Comparison of ENCODE assay signal across 19 cellular contexts in genomic region chr6:98044791-98045190, GRCh38.
DNase-seq lines count a peak whose midpoint lies in the region; ATAC-seq lines count a peak whose summit lies in the region.
"Had no signal": no experiment of that assay in that cellular context is flagged by ENCODE, and none has a peak within 500 bp of the region (broad histone marks: within the 10 kb centered on the region; RNA-seq: fewer than 3 reads in every experiment).

No MANE protein-coding gene starts in this region.

- no peak overlapping the region for H2BK120ac ChIP-seq in mesendoderm (ENCODE audit: low read depth, low read length)

- 78% methylated on average over 1 of the region's 1 CpG for WGBS in HUES64
- no CpG with 5 or more reads among the region's 1 CpG for WGBS in mesendoderm (ENCODE audit: extremely low coverage, insufficient coverage, low lambda C conversion rate)

- H3K23ac ChIP-seq in mesendoderm (ENCODE audit: low read length): no peak overlapping the region

- H3K18ac ChIP-seq in mesendoderm (ENCODE audit: low read length): no peak overlapping the region

- H3K4ac ChIP-seq in mesendoderm (ENCODE audit: low read depth, low read length): no peak overlapping the region

- H3K27ac ChIP-seq in BLaER1 (no peak overlapping the region), HUES64 (ENCODE audit: low read depth, low read length) (no peak overlapping the region), SK-N-MC (0 out of 2 replicates have a peak overlapping the region, but pooled peaks have one; percentile 0), mesendoderm (ENCODE audit: low read depth, low read length) (no peak overlapping the region)
- H3K27ac ChIP-seq: Peyer's patch had no signal

- H3K9ac ChIP-seq in BLaER1 (no peak overlapping the region), HUES64 (ENCODE audit: low read depth, low read length) (peak overlapping the region; percentile 17; the same call in 1 of the 2 replicates), SK-N-MC (ENCODE audit: insufficient read length) (no peak overlapping the region), mesendoderm (ENCODE audit: low read length) (no peak overlapping the region)

- H3K4me1 ChIP-seq in BLaER1: peaks cover 56% of the 10 kb centered on the region
- H3K4me1 ChIP-seq in HUES64 (ENCODE audit: insufficient read depth, low read length): peaks cover 86% of the 10 kb centered on the region
- H3K4me1 ChIP-seq in mesendoderm (ENCODE audit: control insufficient read depth, low read depth, low read length): no peaks in the 10 kb centered on the region
- H3K4me1 ChIP-seq: Peyer's patch had no signal

- H3K4me2 ChIP-seq in BLaER1: peak overlapping the region; percentile 74
- no peak overlapping the region for H3K4me2 ChIP-seq in mesendoderm (ENCODE audit: low read length)

- no peak overlapping the region for H2AK5ac ChIP-seq in mesendoderm (ENCODE audit: low read length)

- no peaks in the 10 kb centered on the region for H3K36me3 ChIP-seq in BLaER1
- no peaks in the 10 kb centered on the region for H3K36me3 ChIP-seq in HUES64 (ENCODE audit: insufficient read depth, low read length)
- H3K36me3 ChIP-seq in SK-N-MC (ENCODE audit: insufficient read depth, low read length): no peaks in the 10 kb centered on the region
- no peaks in the 10 kb centered on the region for H3K36me3 ChIP-seq in mesendoderm (ENCODE audit: control insufficient read depth, insufficient read depth, low read length)
- H3K36me3 ChIP-seq: MG63, Peyer's patch had no signal

- DNase-seq in SK-N-MC (ENCODE audit: low read depth, low spot score): no peak
- peak; percentile 5 for DNase-seq in mesendoderm
- no peak for DNase-seq in activated naive CD4-positive, alpha-beta T cell treated with Interleukin-2 at 50 U/mL for 16 hours
- DNase-seq in NCI-H1092 treated with DMSO at 0.1 percent for 48 hours (lab: John Stamatoyannopoulos, UW): no peak
- DNase-seq: 8988T; CD4-positive, alpha-beta T cell; GOT3; Kasumi-1; MG63; NCI-H1092; NCI-H526; NK-92 treated with Interleukin-12 subunit alpha and Interleukin-12 subunit beta, amount 100 ng/mL, for 24 hours; Peyer's patch; SW 1271 had no signal

- H2BK15ac ChIP-seq in mesendoderm (replicated peaks; ENCODE audit: low read depth): no peak overlapping the region

- no peak overlapping the region for H2BK5ac ChIP-seq in mesendoderm (ENCODE audit: low read length)

- no peak overlapping the region for H3K56ac ChIP-seq in mesendoderm (ENCODE audit: low read length)

- no peak overlapping the region for H3K4me3 ChIP-seq in BLaER1
- H3K4me3 ChIP-seq in HUES64 (ENCODE audit: low read length): no peak overlapping the region
- H3K4me3 ChIP-seq in SK-N-MC: no peak overlapping the region
- H3K4me3 ChIP-seq in mesendoderm (ENCODE audit: low read length): no peak overlapping the region
- H3K4me3 ChIP-seq: GM12878, MG63, Peyer's patch had no signal

- no peaks in the 10 kb centered on the region for H3K79me2 ChIP-seq in mesendoderm (ENCODE audit: control insufficient read depth, insufficient read depth, low read length)

- no peak overlapping the region for H4K5ac ChIP-seq in mesendoderm (ENCODE audit: low read length)

- H3K79me1 ChIP-seq in mesendoderm (ENCODE audit: low read length): no peaks in the 10 kb centered on the region

- H4K20me1 ChIP-seq in BLaER1: no peaks in the 10 kb centered on the region

- H4K8ac ChIP-seq in mesendoderm (ENCODE audit: low read depth, low read length): no peak overlapping the region

- H3K9me3 ChIP-seq in BLaER1 (no peaks in the 10 kb centered on the region), HUES64 (ENCODE audit: insufficient read depth, low read depth, low read length) (no peaks in the 10 kb centered on the region), SK-N-MC (ENCODE audit: low read depth, low read length) (no peaks in the 10 kb centered on the region)
- H3K9me3 ChIP-seq: MG63, Peyer's patch had no signal

- H3K27me3 ChIP-seq in BLaER1 (no peaks in the 10 kb centered on the region), HUES64 (ENCODE audit: insufficient read depth, low read length) (no peaks in the 10 kb centered on the region), mesendoderm (ENCODE audit: insufficient read depth, low read length, poor library complexity) (no peaks in the 10 kb centered on the region)
- H3K27me3 ChIP-seq: Peyer's patch had no signal

- no peak for ATAC-seq in HG02885 (IDR thresholded peaks at IDR 0.05; ENCODE audit: poor library complexity, unreplicated experiment)
- ATAC-seq in HG02870 (IDR thresholded peaks at IDR 0.05; ENCODE audit: unreplicated experiment): no peak
- ATAC-seq: GM12878 had no signal
